Comparison of ENCODE assay signal across 18 cellular contexts in the genomic region with DNA sequence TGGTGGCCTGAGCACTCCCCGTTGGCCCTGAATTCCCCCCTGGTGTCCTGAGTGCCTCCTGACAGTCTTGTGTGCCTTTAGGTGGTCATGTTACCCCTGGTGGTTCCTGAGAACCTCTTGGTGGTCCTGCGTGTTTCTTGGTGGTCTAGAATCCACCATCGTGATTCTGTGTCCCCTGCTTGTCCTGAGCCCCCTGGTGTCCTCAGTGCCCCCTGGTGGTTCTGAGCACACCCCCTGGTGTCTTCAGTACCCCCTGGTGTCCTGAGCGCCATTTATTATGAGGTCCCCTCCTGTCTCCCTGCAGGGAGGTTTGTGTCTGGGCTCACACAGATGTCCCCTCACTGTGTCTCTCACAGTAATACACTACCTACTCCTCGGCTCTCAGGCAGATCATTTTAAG.
DNase-seq lines count a peak whose midpoint lies in the region; ATAC-seq, FAIRE-seq and TF ChIP-seq lines count a peak whose summit lies in the region.
"Had no signal": no experiment of that assay in that cellular context is flagged by ENCODE, and none has a peak within 500 bp of the region (broad histone marks: within the 10 kb centered on the region; RNA-seq: fewer than 3 reads in every experiment).

No MANE protein-coding gene starts in this region.

- no peaks in the 10 kb centered on the region for H3K36me3 ChIP-seq in BLaER1
- H3K36me3 ChIP-seq in HEK293 (ENCODE audit: control insufficient read depth in 2 of 2, insufficient read depth in 1 of 2, low read length in 2 of 2), result no peaks in the 10 kb centered on the region
- no peaks in the 10 kb centered on the region for H3K36me3 ChIP-seq in OCI-LY1 (ENCODE audit: insufficient read depth, low read length)
- H3K36me3 ChIP-seq in K562 (ENCODE audit: control insufficient read depth, insufficient read depth, low read length), result no peaks in the 10 kb centered on the region
- H3K36me3 ChIP-seq: BE2C had no signal

- no peak for FAIRE-seq in K562 (lab: Jason Lieb, UNC)

- CTCF ChIA-PET in HEK293 (lab: Yijun Ruan, JAX) (no interaction called here), K562 (lab: Yijun Ruan, JAX; ENCODE audit: low intra/inter-chr PET ratio) (no interaction called here)

- H2AFZ ChIP-seq in OCI-LY1 (ENCODE audit: low read length) (no peak overlapping the region), K562 (ENCODE audit: low read depth, low read length) (no peak overlapping the region)

- peak overlapping the region; percentile 6; the same call in 1 of the 2 replicates for H3K4me2 ChIP-seq in BLaER1
- H3K4me2 ChIP-seq in OCI-LY1 (ENCODE audit: low read length), result no peak overlapping the region
- no peak overlapping the region for H3K4me2 ChIP-seq in K562 (ENCODE audit: insufficient read depth, low read length)
- H3K4me2 ChIP-seq: KMS-11 had no signal

- H3K9me2 ChIP-seq in OCI-LY1 (ENCODE audit: low read depth, low read length), result no peaks in the 10 kb centered on the region

- no peak overlapping the region for H3K27ac ChIP-seq in BLaER1
- H3K27ac ChIP-seq in HEK293 (ENCODE audit: extremely low read depth, low read depth, low read length), result no peak overlapping the region
- H3K27ac ChIP-seq in OCI-LY1 (ENCODE audit: low read depth, low read length, poor library complexity, severe bottlenecking), result no peak overlapping the region
- no peak overlapping the region for H3K27ac ChIP-seq in K562 (ENCODE audit: extremely low read depth, low read depth, low read length)
- H3K27ac ChIP-seq: C4-2B, KMS-11 had no signal

- no peaks in the 10 kb centered on the region for H3K27me3 ChIP-seq in BLaER1
- no peaks in the 10 kb centered on the region for H3K27me3 ChIP-seq in OCI-LY1 (ENCODE audit: insufficient read depth, low read length)
- H3K27me3 ChIP-seq in K562 (ENCODE audit: control insufficient read depth in 2 of 2, insufficient read depth in 2 of 2, low read length in 2 of 2), result no peaks in the 10 kb centered on the region
- H3K27me3 ChIP-seq: BE2C had no signal

- H3K79me2 ChIP-seq in OCI-LY1 (ENCODE audit: insufficient read depth, low read length), result no peaks in the 10 kb centered on the region
- no peaks in the 10 kb centered on the region for H3K79me2 ChIP-seq in K562 (ENCODE audit: control insufficient read depth, insufficient read depth, low read length)

- WGBS in K562 (ENCODE audit: insufficient coverage, low coverage, missing lambda C conversion rate), result 0% methylated on average over 5 of the region's 5 CpGs

- no TSS peak for BruUV-seq in K562 (replicated peaks; lab: Mats Ljungman, UMichigan)

- TF ChIP-seq RAD21 in K562 (CRISPR knock-in tag; conservative IDR thresholded peaks at IDR 0.05 in 1 of 2, IDR thresholded peaks at IDR 0.05 in 1 of 2), result no peak

- H3K9me3 ChIP-seq in BLaER1 (no peaks in the 10 kb centered on the region), HEK293 (ENCODE audit: control insufficient read depth, insufficient read depth, low read depth, low read length) (no peaks in the 10 kb centered on the region), OCI-LY1 (ENCODE audit: low read length) (no peaks in the 10 kb centered on the region), K562 (replicated peaks; ENCODE audit: control insufficient read depth, insufficient read depth, low read depth, low read length) (no peaks in the 10 kb centered on the region)
- H3K9me3 ChIP-seq: BE2C had no signal

- POLR2A ChIA-PET in HEK293 (lab: Yijun Ruan, JAX) (no interaction called here), K562 (lab: Yijun Ruan, JAX) (interaction anchor here (1.0 to 1.1 kb wide), 2 partner anchors 8 to 11 kb away, joined by 3 to 4 read pairs; no protein-coding TSS in a partner anchor)

- in situ Hi-C loops in K562 (cut with MboI), result no loop called here

- TF ChIP-seq EP300 in K562 (IDR thresholded peaks at IDR 0.05; ENCODE audit: low read length), result no peak

- intact Hi-C loops in K562 (cut with micrococcal nuclease), result no loop called here

- DNase-seq in K562 (ENCODE audit: extremely low read depth in 1 of 4, low spot score in 3 of 4) (no peak), GM20000 (ENCODE audit: low spot score) (no peak), NCI-H526 (lab: John Stamatoyannopoulos, UW) (no peak), medulla oblongata (ENCODE audit: extremely low spot score) (no peak)
- DNase-seq: ACHN; BE2C; CD4-positive, alpha-beta T cell; DMS153; DMS79; GF-D8; GOT3; H7 had no signal

- H3K4me3 ChIP-seq in BLaER1 (no peak overlapping the region), HEK293 (ENCODE audit: low read depth, low read length) (no peak overlapping the region), OCI-LY1 (ENCODE audit: low read depth, low read length, poor library complexity, severe bottlenecking) (no peak overlapping the region), K562 (no peak overlapping the region)

- ATAC-seq in K562, result peak; percentile 28; the same call in 1 of the 3 replicates
- ATAC-seq in HG03521 (IDR thresholded peaks at IDR 0.05; ENCODE audit: unreplicated experiment), result no peak

- no peak for TF ChIP-seq POLR2A in K562 (conservative IDR thresholded peaks at IDR 0.05)

- no peaks in the 10 kb centered on the region for H4K20me1 ChIP-seq in BLaER1
- no peaks in the 10 kb centered on the region for H4K20me1 ChIP-seq in OCI-LY1 (ENCODE audit: insufficient read depth, low read length)
- no peaks in the 10 kb centered on the region for H4K20me1 ChIP-seq in K562 (replicated peaks; ENCODE audit: control insufficient read depth, insufficient read depth, low read length)

- H3F3A ChIP-seq in OCI-LY1 (ENCODE audit: insufficient read depth, low read length), result no peaks in the 10 kb centered on the region

- H3K4me1 ChIP-seq in BLaER1, result peaks cover 9% of the 10 kb centered on the region; the same call in 1 of the 2 replicates
- no peaks in the 10 kb centered on the region for H3K4me1 ChIP-seq in HEK293 (ENCODE audit: control insufficient read depth, insufficient read depth, low read length)
- H3K4me1 ChIP-seq in OCI-LY1 (ENCODE audit: insufficient read depth, low read length, severe bottlenecking), result no peaks in the 10 kb centered on the region
- H3K4me1 ChIP-seq in K562 (replicated peaks in 1 of 2; ENCODE audit: control insufficient read depth in 2 of 2, insufficient read depth in 2 of 2, low read length in 2 of 2), result no peaks in the 10 kb centered on the region
- H3K4me1 ChIP-seq: BE2C had no signal

- no peaks in the 10 kb centered on the region for H3K9me1 ChIP-seq in K562 (ENCODE audit: control insufficient read depth, insufficient read depth, low read length)

- no peak for TF ChIP-seq CTCF in HEK293 (tag by site-specific recombination; IDR thresholded peaks at IDR 0.05)
- peak; percentile 13; the same call in 1 of the 2 replicates for TF ChIP-seq CTCF in OCI-LY1 (IDR thresholded peaks at IDR 0.05; ENCODE audit: low read length)
- TF ChIP-seq CTCF in K562 (IDR thresholded peaks at IDR 0.05 in 2 of 3, conservative IDR thresholded peaks at IDR 0.05 in 1 of 3; ENCODE audit: insufficient read depth in 2 of 3, low read depth in 1 of 3, low read length in 3 of 3), result peak in 1 of 3 experiments; percentile 28; a peak in 1 of 6 replicates
- TF ChIP-seq CTCF in GM20000 (IDR thresholded peaks at IDR 0.05; ENCODE audit: extremely low read depth, missing control alignments), result no peak

- H3K9ac ChIP-seq in BLaER1 (no peak overlapping the region), OCI-LY1 (ENCODE audit: low read length) (no peak overlapping the region), K562 (ENCODE audit: insufficient read depth in 1 of 2, low read depth in 2 of 2, low read length in 2 of 2) (no peak overlapping the region)
- H3K9ac ChIP-seq: KMS-11 had no signal

TF ChIP-seq in HEK293, 187 proteins besides CTCF, POLR2A, EP300 and RAD21:
- peak; percentile 96 for TF ChIP-seq GLIS1 (tag by site-specific recombination; IDR thresholded peaks at IDR 0.05)
- TF ChIP-seq ZNF223 (tag by site-specific recombination; IDR thresholded peaks at IDR 0.05), result no peak
- TF ChIP-seq WT1 (tag by site-specific recombination; IDR thresholded peaks at IDR 0.05), result no peak
- peak; percentile 92 for TF ChIP-seq ZIC2 (tag by site-specific recombination; IDR thresholded peaks at IDR 0.05)
- no peak for TF ChIP-seq SP2 (tag by site-specific recombination; IDR thresholded peaks at IDR 0.05)
- TF ChIP-seq GLIS2 (tag by site-specific recombination; IDR thresholded peaks at IDR 0.05), result 0 out of 2 replicates have a peak, but pooled peaks have one; percentile 17
- TF ChIP-seq, protein P1, sequence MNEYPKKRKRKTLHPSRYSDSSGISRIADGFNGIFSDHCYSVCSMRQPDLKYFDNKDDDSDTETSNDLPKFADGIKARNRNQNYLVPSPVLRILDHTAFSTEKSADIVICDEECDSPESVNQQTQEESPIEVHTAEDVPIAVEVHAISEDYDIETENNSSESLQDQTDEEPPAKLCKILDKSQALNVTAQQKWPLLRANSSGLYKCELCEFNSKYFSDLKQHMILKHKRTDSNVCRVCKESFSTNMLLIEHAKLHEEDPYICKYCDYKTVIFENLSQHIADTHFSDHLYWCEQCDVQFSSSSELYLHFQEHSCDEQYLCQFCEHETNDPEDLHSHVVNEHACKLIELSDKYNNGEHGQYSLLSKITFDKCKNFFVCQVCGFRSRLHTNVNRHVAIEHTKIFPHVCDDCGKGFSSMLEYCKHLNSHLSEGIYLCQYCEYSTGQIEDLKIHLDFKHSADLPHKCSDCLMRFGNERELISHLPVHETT (tag by site-specific recombination; IDR thresholded peaks at IDR 0.05), result no peak

TF ChIP-seq in K562, 482 proteins besides CTCF, POLR2A, EP300 and RAD21:
- TF ChIP-seq, protein P2, sequence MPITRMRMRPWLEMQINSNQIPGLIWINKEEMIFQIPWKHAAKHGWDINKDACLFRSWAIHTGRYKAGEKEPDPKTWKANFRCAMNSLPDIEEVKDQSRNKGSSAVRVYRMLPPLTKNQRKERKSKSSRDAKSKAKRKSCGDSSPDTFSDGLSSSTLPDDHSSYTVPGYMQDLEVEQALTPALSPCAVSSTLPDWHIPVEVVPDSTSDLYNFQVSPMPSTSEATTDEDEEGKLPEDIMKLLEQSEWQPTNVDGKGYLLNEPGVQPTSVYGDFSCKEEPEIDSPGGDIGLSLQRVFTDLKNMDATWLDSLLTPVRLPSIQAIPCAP (CRISPR knock-in tag; IDR thresholded peaks at IDR 0.05; ENCODE audit: borderline replicate concordance), result no peak
- TF ChIP-seq CBX2 (IDR thresholded peaks at IDR 0.05; ENCODE audit: insufficient read depth, low read length, poor library complexity, severe bottlenecking), result no peak
- TF ChIP-seq LARP7 (IDR thresholded peaks at IDR 0.05), result no peak
- TF ChIP-seq, protein P3, sequence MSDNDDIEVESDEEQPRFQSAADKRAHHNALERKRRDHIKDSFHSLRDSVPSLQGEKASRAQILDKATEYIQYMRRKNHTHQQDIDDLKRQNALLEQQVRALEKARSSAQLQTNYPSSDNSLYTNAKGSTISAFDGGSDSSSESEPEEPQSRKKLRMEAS (CRISPR knock-in tag; IDR thresholded peaks at IDR 0.05), result no peak
- TF ChIP-seq SIX5 (IDR thresholded peaks at IDR 0.05; ENCODE audit: borderline replicate concordance in 1 of 2, insufficient read depth in 1 of 2, low read depth in 1 of 2, low read length in 2 of 2), result no peak
- no peak for TF ChIP-seq HNRNPUL1 (IDR thresholded peaks at IDR 0.05; ENCODE audit: low read length)
- no peak for TF ChIP-seq ZNF239 (CRISPR knock-in tag; IDR thresholded peaks at IDR 0.05)
- TF ChIP-seq HDAC2 (IDR thresholded peaks at IDR 0.05), result no peak
